ENCODE assay signal across 8 cellular contexts in genomic region chr16:31179747-31180458, GRCh38. TPM values are rescaled to one million over a fixed set of nuclear protein-coding genes. Genes with fewer than 3 reads are reported as not detected.
DNase-seq lines count a peak whose midpoint lies in the region; ATAC-seq and TF ChIP-seq lines count a peak whose summit lies in the region.

Gene FUS, plus strand, starts transcription at chr16:31180139. Its CDS starts 76 bp downstream, at chr16:31180215.

- H3K9me3 Mint-ChIP-seq in activated B cell treated with CpG ODN at 0.5 μM for 24 hours: no peaks in the 10 kb centered on the region

- POLR2A ChIA-PET in AG04449 (lab: Yijun Ruan, JAX): interaction anchor here (0.6 to 2.6 kb wide), 45 partner anchors 9 to 694 kb away, joined by 3 to 31 read pairs (median 5); partner anchors contain the start of genes ARMC5, BCL7C, HSD3B7 and KAT8
- POLR2A ChIA-PET in activated B cell treated with CpG ODN at 0.5 μM for 24 hours (lab: Charles Lee): interaction anchor here (0.5 to 5.2 kb wide), 63 partner anchors 8 to 1441 kb away, joined by 3 to 147 read pairs (median 5); partner anchors contain the start of genes ARMC5, BCKDK, FBRS and HSD3B7

- no peak for TF ChIP-seq CTCF in AG04449 (IDR thresholded peaks at IDR 0.05; ENCODE audit: insufficient read depth, low read length, missing control alignments)
- no peak for TF ChIP-seq CTCF in activated B cell treated with CpG ODN at 0.5 μM for 24 hours (IDR thresholded peaks at IDR 0.05)
- TF ChIP-seq CTCF in cardiac fibroblast (IDR thresholded peaks at IDR 0.05; ENCODE audit: low read depth, low read length): no peak
- TF ChIP-seq CTCF in spleen (IDR thresholded peaks at IDR 0.05 in 8 of 11, conservative IDR thresholded peaks at IDR 0.05 in 3 of 11): no peak

- peak; percentile 98 to 99 (median 99) for TF ChIP-seq POLR2A in spleen (IDR thresholded peaks at IDR 0.05)

- 0 to 1% (median 1%) methylated on average over 38 to 69 of the region's 69 CpGs for WGBS in spleen, 5 donors

- H3K36me3 Mint-ChIP-seq in activated B cell treated with CpG ODN at 0.5 μM for 24 hours (ENCODE audit: low read depth): peaks cover 43% of the 10 kb centered on the region

- no peaks in the 10 kb centered on the region for H3K27me3 ChIP-seq in spleen (replicated peaks in 1 of 7)

- H3K9me3 ChIP-seq in spleen: no peaks in the 10 kb centered on the region

- H3K27ac ChIP-seq in spleen: peak within 1 kb of the TSS; percentile 93 to 99 (median 96)

- intact Hi-C loops in activated B cell treated with CpG ODN at 0.5 μM for 24 hours (cut with micrococcal nuclease) (loop anchor here (1.0 to 10.0 kb wide), 10 partner anchors 21 to 1363 kb away; partner anchors contain the start of genes ARMC5, KAT8, PAGR1 and PYCARD), spleen (cut with DNase I; ENCODE audit: low total_unique reads) (loop anchor here (2.0 kb wide), 2 partner anchors 37 to 61 kb away; no protein-coding TSS in a partner anchor)

- H3K4me1 Mint-ChIP-seq in activated B cell treated with CpG ODN at 0.5 μM for 24 hours: peaks cover 57% of the 10 kb centered on the region

- no peaks in the 10 kb centered on the region for H3K27me3 Mint-ChIP-seq in activated B cell treated with CpG ODN at 0.5 μM for 24 hours

- ATAC-seq in GM18907 (IDR thresholded peaks at IDR 0.05; ENCODE audit: unreplicated experiment): peak; percentile 67
- peak; percentile 42 for ATAC-seq in HG03139 (IDR thresholded peaks at IDR 0.05; ENCODE audit: unreplicated experiment)
- ATAC-seq in activated B cell treated with CpG ODN at 0.5 μM for 24 hours (ENCODE audit: low read depth): peak; percentile 69

- H3K4me1 ChIP-seq in spleen: peaks cover 45 to 76% (median 63%) of the 10 kb centered on the region in 6 donors

- H3K36me3 ChIP-seq in spleen: peaks cover 0 to 31% (median 26%) of the 10 kb centered on the region in 6 donors

- peak within 1 kb of the TSS; percentile 100 for H3K27ac Mint-ChIP-seq in activated B cell treated with CpG ODN at 0.5 μM for 24 hours

- peak within 1 kb of the TSS; percentile 96 for H3K4me3 Mint-ChIP-seq in activated B cell treated with CpG ODN at 0.5 μM for 24 hours

- H3K4me3 ChIP-seq in AG04449 (ENCODE audit: low read depth, low read length): peak within 1 kb of the TSS; percentile 95
- peak within 1 kb of the TSS; percentile 91 to 92 for H3K4me3 ChIP-seq in cardiac fibroblast (replicated peaks in 1 of 2; ENCODE audit: low read depth in 2 of 2, low read length in 2 of 2)
- peak within 1 kb of the TSS; percentile 73 to 98 (median 93) for H3K4me3 ChIP-seq in spleen

- DNase-seq in AG04449 (ENCODE audit: low read depth, low spot score) (peak; percentile 47), NCI-H226 (peak; percentile 68), activated B cell treated with CpG ODN at 0.5 μM for 24 hours (peak; percentile 91), cardiac fibroblast (ENCODE audit: low read depth in 2 of 2) (peak; percentile 93 to 94), inferior parietal cortex (ENCODE audit: extremely low spot score) (peak; percentile 92), spleen (peak; percentile 98)

- CTCF ChIA-PET in AG04449 (lab: Yijun Ruan, JAX) (interaction anchor here (0.8 to 8.9 kb wide), 4 partner anchors 21 to 226 kb away, joined by 3 to 35 read pairs (median 4); no protein-coding TSS in a partner anchor), activated B cell treated with CpG ODN at 0.5 μM for 24 hours (lab: Charles Lee) (interaction anchor here (1.8 kb wide), 1 partner anchor 37 kb away, joined by 11 read pairs; no protein-coding TSS in a partner anchor)

RNA-seq across cellular contexts. Expression of gene FUS, which starts in this region (rescaled TPM):
- 681 and 752 TPM in 2 replicates for total RNA-seq in activated B cell treated with CpG ODN at 0.5 μM for 24 hours
- total RNA-seq in spleen: 100 to 1,000 TPM; 119 to 474 (median 284) TPM
- 100 to 1,000 TPM; 225 to 694 (median 516) TPM for polyA plus RNA-seq in spleen

Comparison
In these comparisons a context has a peak if more than half of its experiments do, and no peak if none do; other contexts are left out.
1. Peak in every context shown above with its lines: DNase-seq, ATAC-seq, H3K4me3 ChIP-seq and H3K27ac ChIP-seq.
2. DNase-seq: peak in every context shown above with its lines; median percentile 98 in spleen; 94 in cardiac fibroblast; 92 in inferior parietal cortex; 91 in activated B cell treated with CpG ODN at 0.5 μM for 24 hours; 68 in NCI-H226; 47 in AG04449.